ENCODE assay signal across 1 cellular context in the genomic region with DNA sequence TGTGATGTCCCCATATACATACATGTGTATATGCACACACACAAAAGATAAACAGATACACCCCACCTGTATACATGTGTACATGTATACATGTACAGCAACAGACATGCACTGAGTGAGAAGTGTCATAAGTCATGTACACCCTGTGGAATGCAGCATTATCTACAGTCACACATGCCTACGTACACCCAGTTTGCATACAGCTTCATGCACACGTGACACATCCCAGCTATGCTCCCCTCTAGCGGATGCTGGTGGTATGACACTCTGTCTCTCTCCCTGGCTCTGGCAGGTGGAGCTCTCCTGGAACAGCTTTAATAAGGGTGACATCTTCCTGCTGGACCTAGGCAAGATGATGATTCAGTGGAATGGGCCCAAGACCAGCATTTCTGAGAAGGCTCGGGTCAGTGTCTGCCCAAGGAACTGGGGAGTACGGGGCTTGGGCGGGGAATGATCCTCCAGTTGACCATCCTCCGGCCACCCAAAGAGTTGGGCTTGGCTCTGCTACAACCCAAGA.
A peak's percentile ranks its signal among the peaks of the same experiment; 100 is the strongest.
TF ChIP-seq lines count a peak whose summit lies in the region.

No MANE protein-coding gene starts in this region.

TF ChIP-seq in HepG2, 621 proteins besides CTCF, POLR2A, EP300 and RAD21 (continued from another document and continues in another):
- TF ChIP-seq, protein P1, sequence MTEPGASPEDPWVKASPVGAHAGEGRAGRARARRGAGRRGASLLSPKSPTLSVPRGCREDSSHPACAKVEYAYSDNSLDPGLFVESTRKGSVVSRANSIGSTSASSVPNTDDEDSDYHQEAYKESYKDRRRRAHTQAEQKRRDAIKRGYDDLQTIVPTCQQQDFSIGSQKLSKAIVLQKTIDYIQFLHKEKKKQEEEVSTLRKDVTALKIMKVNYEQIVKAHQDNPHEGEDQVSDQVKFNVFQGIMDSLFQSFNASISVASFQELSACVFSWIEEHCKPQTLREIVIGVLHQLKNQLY (CRISPR knock-in tag; IDR thresholded peaks at IDR 0.05): no peak; the same call in 1 of the 2 replicates
- no peak for TF ChIP-seq CENPX (CRISPR knock-in tag; IDR thresholded peaks at IDR 0.05)
- TF ChIP-seq CSRNP2 (CRISPR knock-in tag; conservative IDR thresholded peaks at IDR 0.05; ENCODE audit: low read depth): no peak
- TF ChIP-seq, protein P2, sequence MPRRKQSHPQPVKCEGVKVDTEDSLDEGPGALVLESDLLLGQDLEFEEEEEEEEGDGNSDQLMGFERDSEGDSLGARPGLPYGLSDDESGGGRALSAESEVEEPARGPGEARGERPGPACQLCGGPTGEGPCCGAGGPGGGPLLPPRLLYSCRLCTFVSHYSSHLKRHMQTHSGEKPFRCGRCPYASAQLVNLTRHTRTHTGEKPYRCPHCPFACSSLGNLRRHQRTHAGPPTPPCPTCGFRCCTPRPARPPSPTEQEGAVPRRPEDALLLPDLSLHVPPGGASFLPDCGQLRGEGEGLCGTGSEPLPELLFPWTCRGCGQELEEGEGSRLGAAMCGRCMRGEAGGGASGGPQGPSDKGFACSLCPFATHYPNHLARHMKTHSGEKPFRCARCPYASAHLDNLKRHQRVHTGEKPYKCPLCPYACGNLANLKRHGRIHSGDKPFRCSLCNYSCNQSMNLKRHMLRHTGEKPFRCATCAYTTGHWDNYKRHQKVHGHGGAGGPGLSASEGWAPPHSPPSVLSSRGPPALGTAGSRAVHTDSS (CRISPR knock-in tag; conservative IDR thresholded peaks at IDR 0.05): no peak
- peak; percentile 80 for TF ChIP-seq RAD51 (IDR thresholded peaks at IDR 0.05; ENCODE audit: borderline replicate concordance)
- peak; percentile 51; the same call in 1 of the 2 replicates for TF ChIP-seq FOXA3 (CRISPR knock-in tag; IDR thresholded peaks at IDR 0.05)
- TF ChIP-seq, protein P3, sequence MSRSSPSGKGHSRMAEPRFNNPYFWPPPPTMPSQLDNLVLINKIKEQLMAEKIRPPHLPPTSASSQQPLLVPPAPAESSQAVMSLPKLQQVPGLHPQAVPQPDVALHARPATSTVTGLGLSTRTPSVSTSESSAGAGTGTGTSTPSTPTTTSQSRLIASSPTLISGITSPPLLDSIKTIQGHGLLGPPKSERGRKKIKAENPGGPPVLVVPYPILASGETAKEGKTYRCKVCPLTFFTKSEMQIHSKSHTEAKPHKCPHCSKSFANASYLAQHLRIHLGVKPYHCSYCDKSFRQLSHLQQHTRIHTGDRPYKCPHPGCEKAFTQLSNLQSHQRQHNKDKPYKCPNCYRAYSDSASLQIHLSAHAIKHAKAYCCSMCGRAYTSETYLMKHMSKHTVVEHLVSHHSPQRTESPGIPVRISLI (CRISPR knock-in tag; IDR thresholded peaks at IDR 0.05; ENCODE audit: borderline replicate concordance): no peak
- TF ChIP-seq, protein P4, sequence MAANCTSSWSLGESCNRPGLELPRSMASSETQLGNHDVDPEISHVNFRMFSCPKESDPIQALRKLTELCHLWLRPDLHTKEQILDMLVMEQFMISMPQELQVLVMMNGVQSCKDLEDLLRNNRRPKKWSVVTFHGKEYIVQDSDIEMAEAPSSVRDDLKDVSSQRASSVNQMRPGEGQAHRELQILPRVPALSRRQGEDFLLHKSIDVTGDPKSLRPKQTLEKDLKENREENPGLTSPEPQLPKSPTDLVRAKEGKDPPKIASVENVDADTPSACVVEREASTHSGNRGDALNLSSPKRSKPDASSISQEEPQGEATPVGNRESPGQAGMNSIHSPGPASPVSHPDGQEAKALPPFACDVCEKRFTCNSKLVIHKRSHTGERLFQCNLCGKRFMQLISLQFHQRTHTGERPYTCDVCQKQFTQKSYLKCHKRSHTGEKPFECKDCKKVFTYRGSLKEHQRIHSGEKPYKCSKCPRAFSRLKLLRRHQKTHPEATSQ (CRISPR knock-in tag; IDR thresholded peaks at IDR 0.05; ENCODE audit: borderline replicate concordance): no peak
- TF ChIP-seq, protein P5, sequence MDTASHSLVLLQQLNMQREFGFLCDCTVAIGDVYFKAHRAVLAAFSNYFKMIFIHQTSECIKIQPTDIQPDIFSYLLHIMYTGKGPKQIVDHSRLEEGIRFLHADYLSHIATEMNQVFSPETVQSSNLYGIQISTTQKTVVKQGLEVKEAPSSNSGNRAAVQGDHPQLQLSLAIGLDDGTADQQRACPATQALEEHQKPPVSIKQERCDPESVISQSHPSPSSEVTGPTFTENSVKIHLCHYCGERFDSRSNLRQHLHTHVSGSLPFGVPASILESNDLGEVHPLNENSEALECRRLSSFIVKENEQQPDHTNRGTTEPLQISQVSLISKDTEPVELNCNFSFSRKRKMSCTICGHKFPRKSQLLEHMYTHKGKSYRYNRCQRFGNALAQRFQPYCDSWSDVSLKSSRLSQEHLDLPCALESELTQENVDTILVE (CRISPR knock-in tag; IDR thresholded peaks at IDR 0.05): no peak
- TF ChIP-seq SALL2 (CRISPR knock-in tag; IDR thresholded peaks at IDR 0.05): no peak
- no peak for TF ChIP-seq SSRP1 (CRISPR knock-in tag; IDR thresholded peaks at IDR 0.05)
- TF ChIP-seq, protein P6, sequence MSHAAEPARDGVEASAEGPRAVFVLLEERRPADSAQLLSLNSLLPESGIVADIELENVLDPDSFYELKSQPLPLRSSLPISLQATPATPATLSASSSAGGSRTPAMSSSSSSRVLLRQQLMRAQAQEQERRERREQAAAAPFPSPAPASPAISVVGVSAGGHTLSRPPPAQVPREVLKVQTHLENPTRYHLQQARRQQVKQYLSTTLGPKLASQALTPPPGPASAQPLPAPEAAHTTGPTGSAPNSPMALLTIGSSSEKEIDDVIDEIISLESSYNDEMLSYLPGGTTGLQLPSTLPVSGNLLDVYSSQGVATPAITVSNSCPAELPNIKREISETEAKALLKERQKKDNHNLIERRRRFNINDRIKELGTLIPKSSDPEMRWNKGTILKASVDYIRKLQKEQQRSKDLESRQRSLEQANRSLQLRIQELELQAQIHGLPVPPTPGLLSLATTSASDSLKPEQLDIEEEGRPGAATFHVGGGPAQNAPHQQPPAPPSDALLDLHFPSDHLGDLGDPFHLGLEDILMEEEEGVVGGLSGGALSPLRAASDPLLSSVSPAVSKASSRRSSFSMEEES (CRISPR knock-in tag; IDR thresholded peaks at IDR 0.05): peak; percentile 95
- no peak for TF ChIP-seq ZNF138 (CRISPR knock-in tag; IDR thresholded peaks at IDR 0.05; ENCODE audit: low read depth)
- TF ChIP-seq ZNF781 (CRISPR knock-in tag; IDR thresholded peaks at IDR 0.05; ENCODE audit: borderline replicate concordance, not compliant biosample characterization): no peak
- no peak for TF ChIP-seq KMT2A (CRISPR knock-in tag; IDR thresholded peaks at IDR 0.05)
- TF ChIP-seq KLF16 (CRISPR knock-in tag; IDR thresholded peaks at IDR 0.05): no peak
- no peak for TF ChIP-seq ZNF616 (CRISPR knock-in tag; IDR thresholded peaks at IDR 0.05; ENCODE audit: low read depth)
- no peak for TF ChIP-seq ZNF713 (CRISPR knock-in tag; IDR thresholded peaks at IDR 0.05)
- no peak for TF ChIP-seq ZSCAN30 (CRISPR knock-in tag; IDR thresholded peaks at IDR 0.05)
- TF ChIP-seq RBM22 (optimal IDR thresholded peaks at IDR 0.05; ENCODE audit: low read length): no peak
- no peak for TF ChIP-seq NFKBIZ (CRISPR knock-in tag; IDR thresholded peaks at IDR 0.05)
- TF ChIP-seq AGO1 (IDR thresholded peaks at IDR 0.05; ENCODE audit: low read depth, low read length, poor library complexity, severe bottlenecking): no peak
- no peak for TF ChIP-seq HNRNPL (IDR thresholded peaks at IDR 0.05; ENCODE audit: low read depth, low read length)
- TF ChIP-seq PAWR (CRISPR knock-in tag; IDR thresholded peaks at IDR 0.05; ENCODE audit: borderline replicate concordance): no peak
- TF ChIP-seq ZNF646 (CRISPR knock-in tag; IDR thresholded peaks at IDR 0.05): no peak
- peak; percentile 45 for TF ChIP-seq TBL1XR1 (IDR thresholded peaks at IDR 0.05; ENCODE audit: borderline replicate concordance, low read length, partially characterized antibody)
- TF ChIP-seq ZSCAN9 (CRISPR knock-in tag; IDR thresholded peaks at IDR 0.05; ENCODE audit: borderline replicate concordance): no peak
- TF ChIP-seq ZNF34 (CRISPR knock-in tag; IDR thresholded peaks at IDR 0.05; ENCODE audit: borderline replicate concordance): no peak
- peak; percentile 90 for TF ChIP-seq TEAD3 (CRISPR knock-in tag; optimal IDR thresholded peaks at IDR 0.05; ENCODE audit: borderline replicate concordance)
- no peak for TF ChIP-seq ZGPAT (CRISPR knock-in tag; IDR thresholded peaks at IDR 0.05)
- peak; percentile 78 for TF ChIP-seq XRCC5 (optimal IDR thresholded peaks at IDR 0.05; ENCODE audit: low read length)
- TF ChIP-seq GTF2F1 (IDR thresholded peaks at IDR 0.05; ENCODE audit: low read length): no peak
- TF ChIP-seq PRDM4 (CRISPR knock-in tag; IDR thresholded peaks at IDR 0.05; ENCODE audit: borderline replicate concordance): no peak
